In the genomic region with DNA sequence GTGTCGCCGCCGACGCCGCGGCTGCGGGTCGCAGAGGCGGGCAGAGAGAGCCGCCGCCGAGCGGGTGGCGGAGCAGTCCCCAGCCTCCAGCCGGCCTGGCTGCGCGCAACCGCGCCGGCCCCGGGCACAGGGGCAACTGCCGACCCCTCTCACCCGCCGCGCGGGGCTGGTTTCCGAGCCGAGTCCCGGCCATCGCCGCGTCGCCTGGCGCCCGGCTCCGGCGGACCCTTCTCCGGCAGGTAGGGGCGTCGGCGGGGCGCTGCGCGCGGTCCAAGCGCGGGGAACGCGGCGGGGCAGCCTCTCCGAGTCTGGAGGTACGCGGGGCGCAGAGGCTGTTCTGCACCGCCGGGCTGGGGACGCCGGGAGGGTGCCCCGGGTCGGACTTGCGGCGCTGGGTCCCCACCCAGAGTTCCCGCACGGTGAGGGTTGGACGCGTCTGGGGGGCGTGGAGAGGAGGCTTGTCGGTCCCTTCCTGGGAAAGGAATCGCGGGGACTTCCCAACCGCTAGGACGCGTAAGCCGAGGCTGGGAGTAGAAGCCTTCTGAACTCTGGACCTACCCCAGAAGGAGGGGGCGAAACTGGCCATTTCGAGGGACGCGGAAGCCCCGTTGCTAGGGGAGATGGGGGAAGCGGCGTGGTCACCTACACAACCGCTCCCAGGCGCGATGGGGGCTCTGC, we compare ENCODE assay signal across 10 cellular contexts.
DNase-seq lines count a peak whose midpoint lies in the region; ATAC-seq and TF ChIP-seq lines count a peak whose summit lies in the region.
"Had no signal": no experiment of that assay in that cellular context is flagged by ENCODE, and none has a peak within 500 bp of the region (broad histone marks: within the 10 kb centered on the region; RNA-seq: fewer than 3 reads in every experiment).

No MANE protein-coding gene starts in this region.

- no peak for ATAC-seq in central memory CD8-positive, alpha-beta T cell (replicated peaks; ENCODE audit: extremely low read depth, poor library complexity, severe bottlenecking)
- ATAC-seq in HG03025 (IDR thresholded peaks at IDR 0.05; ENCODE audit: low FRiP score, unreplicated experiment) = no peak
- ATAC-seq in HG02571 (IDR thresholded peaks at IDR 0.05; ENCODE audit: unreplicated experiment) = no peak
- ATAC-seq in GM21515 (IDR thresholded peaks at IDR 0.05; ENCODE audit: unreplicated experiment) = no peak

- no peaks in the 10 kb centered on the region for H3K36me3 Mint-ChIP-seq in central memory CD8-positive, alpha-beta T cell (ENCODE audit: insufficient read depth)
- no peaks in the 10 kb centered on the region for H3K36me3 Mint-ChIP-seq in mesothelial cell of epicardium

- no peaks in the 10 kb centered on the region for H3K4me1 Mint-ChIP-seq in central memory CD8-positive, alpha-beta T cell
- peaks cover 16% of the 10 kb centered on the region for H3K4me1 Mint-ChIP-seq in mesothelial cell of epicardium

- H3K27ac Mint-ChIP-seq in central memory CD8-positive, alpha-beta T cell (ENCODE audit: low read depth) = no peak overlapping the region
- no peak overlapping the region for H3K27ac Mint-ChIP-seq in mesothelial cell of epicardium

- H3K4me3 Mint-ChIP-seq in central memory CD8-positive, alpha-beta T cell = peak overlapping the region; percentile 29
- H3K4me3 Mint-ChIP-seq in mesothelial cell of epicardium = peak overlapping the region; percentile 63

- no peak for TF ChIP-seq CTCF in mesothelial cell of epicardium (IDR thresholded peaks at IDR 0.05; ENCODE audit: unreplicated experiment)

- H3K9me3 Mint-ChIP-seq in central memory CD8-positive, alpha-beta T cell = peaks cover 16% of the 10 kb centered on the region
- H3K9me3 Mint-ChIP-seq in mesothelial cell of epicardium = peaks cover 1% of the 10 kb centered on the region

- peak; percentile 15 for DNase-seq in stimulated activated CD4-positive, alpha-beta T cell treated with anti-CD3 and anti-CD28 coated beads, Interleukin-15, amount 100 ng/mL, for 24 hours
- no peak for DNase-seq in stimulated activated CD4-positive, alpha-beta T cell treated with anti-CD3 and anti-CD28 coated beads, Interleukin-4, amount 100 ng/mL, for 24 hours
- no peak for DNase-seq in central memory CD8-positive, alpha-beta T cell (ENCODE audit: low spot score in 2 of 2)
- peak in 1 of 2 experiments; percentile 43 for DNase-seq in mesothelial cell of epicardium (ENCODE audit: low spot score in 2 of 2, unreplicated experiment in 2 of 2)
- no peak for DNase-seq in midbrain (lab: John Stamatoyannopoulos, UW)
- DNase-seq: left cardiac atrium, SHP77 treated with DMSO at 0.1 percent for 48 hours had no signal

- H3K27me3 Mint-ChIP-seq in central memory CD8-positive, alpha-beta T cell = peaks cover 30% of the 10 kb centered on the region
- H3K27me3 Mint-ChIP-seq in mesothelial cell of epicardium (ENCODE audit: low read depth) = peaks cover 83% of the 10 kb centered on the region
